1 cellular context compared by ENCODE assay signal in the genomic region with DNA sequence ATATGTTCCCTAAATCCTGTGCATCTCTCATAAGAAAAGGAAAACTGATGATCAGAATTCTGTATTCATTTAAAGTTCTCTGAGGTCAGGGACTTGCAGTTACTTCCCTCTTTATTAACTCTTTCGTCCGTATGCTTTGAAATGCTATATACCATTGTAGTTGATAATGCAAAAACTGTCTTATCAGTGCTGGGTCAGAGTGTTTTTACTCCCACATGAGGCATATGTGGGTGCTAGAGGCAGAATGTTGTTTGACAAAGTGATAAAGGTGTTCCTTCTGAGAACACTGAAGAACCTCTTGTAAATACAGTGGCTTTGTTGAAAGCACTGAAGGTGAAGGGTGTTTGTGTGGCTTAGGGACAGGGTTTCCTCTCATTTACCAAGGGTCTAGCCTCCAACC.
A peak's percentile ranks its signal among the peaks of the same experiment; 100 is the strongest.
TF ChIP-seq lines count a peak whose summit lies in the region.

No MANE protein-coding gene starts in this region.

TF ChIP-seq in K562, 482 proteins besides CTCF, POLR2A, EP300 and RAD21 (continued from another document and continues in another):
- TF ChIP-seq, protein P1, sequence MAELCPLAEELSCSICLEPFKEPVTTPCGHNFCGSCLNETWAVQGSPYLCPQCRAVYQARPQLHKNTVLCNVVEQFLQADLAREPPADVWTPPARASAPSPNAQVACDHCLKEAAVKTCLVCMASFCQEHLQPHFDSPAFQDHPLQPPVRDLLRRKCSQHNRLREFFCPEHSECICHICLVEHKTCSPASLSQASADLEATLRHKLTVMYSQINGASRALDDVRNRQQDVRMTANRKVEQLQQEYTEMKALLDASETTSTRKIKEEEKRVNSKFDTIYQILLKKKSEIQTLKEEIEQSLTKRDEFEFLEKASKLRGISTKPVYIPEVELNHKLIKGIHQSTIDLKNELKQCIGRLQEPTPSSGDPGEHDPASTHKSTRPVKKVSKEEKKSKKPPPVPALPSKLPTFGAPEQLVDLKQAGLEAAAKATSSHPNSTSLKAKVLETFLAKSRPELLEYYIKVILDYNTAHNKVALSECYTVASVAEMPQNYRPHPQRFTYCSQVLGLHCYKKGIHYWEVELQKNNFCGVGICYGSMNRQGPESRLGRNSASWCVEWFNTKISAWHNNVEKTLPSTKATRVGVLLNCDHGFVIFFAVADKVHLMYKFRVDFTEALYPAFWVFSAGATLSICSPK (IDR thresholded peaks at IDR 0.05; ENCODE audit: borderline replicate concordance) = no peak
- TF ChIP-seq ZFX (CRISPR knock-in tag; IDR thresholded peaks at IDR 0.05) (no peak), EWSR1 (IDR thresholded peaks at IDR 0.05; ENCODE audit: borderline replicate concordance, low read depth, partially characterized antibody) (no peak), RBM17 (IDR thresholded peaks at IDR 0.05; ENCODE audit: borderline replicate concordance, low read depth, low read length) (no peak), EGR1 (conservative IDR thresholded peaks at IDR 0.05) (peak; percentile 87), NFXL1 (CRISPR knock-in tag; IDR thresholded peaks at IDR 0.05) (no peak), JUNB (CRISPR knock-in tag; conservative IDR thresholded peaks at IDR 0.05) (no peak), ARNT (IDR thresholded peaks at IDR 0.05) (0 out of 4 replicates have a peak, but pooled peaks of 1 of the 2 experiments have one; percentile 37), ZBTB8A (IDR thresholded peaks at IDR 0.05; ENCODE audit: partially characterized antibody) (no peak), CC2D1A (IDR thresholded peaks at IDR 0.05) (0 out of 2 replicates have a peak, but pooled peaks have one; percentile 55), CEBPB (tag; IDR thresholded peaks at IDR 0.05) (no peak), MAZ (CRISPR knock-in tag; conservative IDR thresholded peaks at IDR 0.05 in 1 of 2, IDR thresholded peaks at IDR 0.05 in 1 of 2) (no peak), ZNF76 (CRISPR knock-in tag; IDR thresholded peaks at IDR 0.05; ENCODE audit: borderline replicate concordance) (no peak), HCFC1 (IDR thresholded peaks at IDR 0.05; ENCODE audit: low read depth, low read length) (no peak), POLR2G (IDR thresholded peaks at IDR 0.05; ENCODE audit: low read depth, low read length) (no peak), DPF2 (IDR thresholded peaks at IDR 0.05) (peak; percentile 85), ZFP36 (IDR thresholded peaks at IDR 0.05; ENCODE audit: low read depth, low read length, partially characterized antibody) (no peak), CBX2 (IDR thresholded peaks at IDR 0.05; ENCODE audit: insufficient read depth, low read length, poor library complexity, severe bottlenecking) (no peak), SRSF1 (IDR thresholded peaks at IDR 0.05; ENCODE audit: low read depth, low read length) (no peak), NR2C1 (IDR thresholded peaks at IDR 0.05) (no peak), NR2C1 (tag; IDR thresholded peaks at IDR 0.05) (no peak), SMARCC2 (IDR thresholded peaks at IDR 0.05; ENCODE audit: low read depth) (0 out of 2 replicates have a peak, but pooled peaks have one; percentile 43), PML (IDR thresholded peaks at IDR 0.05; ENCODE audit: low read length) (peak; percentile 82), GTF2A2 (tag; IDR thresholded peaks at IDR 0.05) (no peak), POLR2H (tag; IDR thresholded peaks at IDR 0.05; ENCODE audit: low read depth) (no peak), BCOR (IDR thresholded peaks at IDR 0.05) (peak; percentile 17; the same call in 1 of the 2 replicates), SMC3 (conservative IDR thresholded peaks at IDR 0.05; ENCODE audit: insufficient read depth, low read depth, low read length) (no peak), HIVEP1 (CRISPR knock-in tag; IDR thresholded peaks at IDR 0.05) (no peak), TCF7L2 (IDR thresholded peaks at IDR 0.05; ENCODE audit: low read depth, low read length) (no peak), NFYB (IDR thresholded peaks at IDR 0.05; ENCODE audit: extremely low read depth, insufficient read length) (no peak), ZZZ3 (IDR thresholded peaks at IDR 0.05) (no peak), RNF2 (IDR thresholded peaks at IDR 0.05) (no peak), XRCC4 (IDR thresholded peaks at IDR 0.05; ENCODE audit: extremely low read depth, insufficient read depth, insufficient read length) (no peak), KLF16 (IDR thresholded peaks at IDR 0.05) (peak; percentile 88), NCOA1 (IDR thresholded peaks at IDR 0.05; ENCODE audit: low read depth) (peak; percentile 62; the same call in 1 of the 2 replicates), STAT5A (IDR thresholded peaks at IDR 0.05; ENCODE audit: borderline replicate concordance, low read length) (peak; percentile 82), ESRRB (CRISPR knock-in tag; IDR thresholded peaks at IDR 0.05; ENCODE audit: borderline replicate concordance) (no peak), KLF13 (tag; IDR thresholded peaks at IDR 0.05; ENCODE audit: borderline replicate concordance, low read depth) (no peak), RCOR1 (IDR thresholded peaks at IDR 0.05; ENCODE audit: borderline replicate concordance in 1 of 2, low read depth in 2 of 2, low read length in 2 of 2) (peak in 1 of 2 experiments; percentile 74; a peak in 2 of 4 replicates), FUS (optimal IDR thresholded peaks at IDR 0.05; ENCODE audit: low read depth, low read length) (no peak), NBN (IDR thresholded peaks at IDR 0.05; ENCODE audit: low read depth) (no peak; the same call in 1 of the 2 replicates), PTRF (tag; IDR thresholded peaks at IDR 0.05) (no peak), ZNF778 (CRISPR knock-in tag; IDR thresholded peaks at IDR 0.05) (no peak), ZNF551 (CRISPR knock-in tag; IDR thresholded peaks at IDR 0.05) (no peak), GABPB2 (CRISPR knock-in tag; conservative IDR thresholded peaks at IDR 0.05) (no peak), ZNF41 (CRISPR knock-in tag; conservative IDR thresholded peaks at IDR 0.05) (no peak), SIN3A (IDR thresholded peaks at IDR 0.05; ENCODE audit: borderline replicate concordance in 2 of 2, control insufficient read depth in 1 of 2, low read depth in 2 of 2, low read length in 2 of 2) (no peak), ZNF224 (CRISPR knock-in tag; IDR thresholded peaks at IDR 0.05) (no peak), GATAD2A (IDR thresholded peaks at IDR 0.05) (0 out of 2 replicates have a peak, but pooled peaks have one; percentile 38)
- TF ChIP-seq, protein P2, sequence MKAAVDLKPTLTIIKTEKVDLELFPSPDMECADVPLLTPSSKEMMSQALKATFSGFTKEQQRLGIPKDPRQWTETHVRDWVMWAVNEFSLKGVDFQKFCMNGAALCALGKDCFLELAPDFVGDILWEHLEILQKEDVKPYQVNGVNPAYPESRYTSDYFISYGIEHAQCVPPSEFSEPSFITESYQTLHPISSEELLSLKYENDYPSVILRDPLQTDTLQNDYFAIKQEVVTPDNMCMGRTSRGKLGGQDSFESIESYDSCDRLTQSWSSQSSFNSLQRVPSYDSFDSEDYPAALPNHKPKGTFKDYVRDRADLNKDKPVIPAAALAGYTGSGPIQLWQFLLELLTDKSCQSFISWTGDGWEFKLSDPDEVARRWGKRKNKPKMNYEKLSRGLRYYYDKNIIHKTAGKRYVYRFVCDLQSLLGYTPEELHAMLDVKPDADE (conservative IDR thresholded peaks at IDR 0.05; ENCODE audit: control insufficient read depth, low read depth, low read length) = no peak
- TF ChIP-seq, protein P3, sequence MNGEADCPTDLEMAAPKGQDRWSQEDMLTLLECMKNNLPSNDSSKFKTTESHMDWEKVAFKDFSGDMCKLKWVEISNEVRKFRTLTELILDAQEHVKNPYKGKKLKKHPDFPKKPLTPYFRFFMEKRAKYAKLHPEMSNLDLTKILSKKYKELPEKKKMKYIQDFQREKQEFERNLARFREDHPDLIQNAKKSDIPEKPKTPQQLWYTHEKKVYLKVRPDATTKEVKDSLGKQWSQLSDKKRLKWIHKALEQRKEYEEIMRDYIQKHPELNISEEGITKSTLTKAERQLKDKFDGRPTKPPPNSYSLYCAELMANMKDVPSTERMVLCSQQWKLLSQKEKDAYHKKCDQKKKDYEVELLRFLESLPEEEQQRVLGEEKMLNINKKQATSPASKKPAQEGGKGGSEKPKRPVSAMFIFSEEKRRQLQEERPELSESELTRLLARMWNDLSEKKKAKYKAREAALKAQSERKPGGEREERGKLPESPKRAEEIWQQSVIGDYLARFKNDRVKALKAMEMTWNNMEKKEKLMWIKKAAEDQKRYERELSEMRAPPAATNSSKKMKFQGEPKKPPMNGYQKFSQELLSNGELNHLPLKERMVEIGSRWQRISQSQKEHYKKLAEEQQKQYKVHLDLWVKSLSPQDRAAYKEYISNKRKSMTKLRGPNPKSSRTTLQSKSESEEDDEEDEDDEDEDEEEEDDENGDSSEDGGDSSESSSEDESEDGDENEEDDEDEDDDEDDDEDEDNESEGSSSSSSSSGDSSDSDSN (IDR thresholded peaks at IDR 0.05; ENCODE audit: borderline replicate concordance in 1 of 2, low read depth in 2 of 2, low read length in 2 of 2) = no peak
- TF ChIP-seq, protein P4, sequence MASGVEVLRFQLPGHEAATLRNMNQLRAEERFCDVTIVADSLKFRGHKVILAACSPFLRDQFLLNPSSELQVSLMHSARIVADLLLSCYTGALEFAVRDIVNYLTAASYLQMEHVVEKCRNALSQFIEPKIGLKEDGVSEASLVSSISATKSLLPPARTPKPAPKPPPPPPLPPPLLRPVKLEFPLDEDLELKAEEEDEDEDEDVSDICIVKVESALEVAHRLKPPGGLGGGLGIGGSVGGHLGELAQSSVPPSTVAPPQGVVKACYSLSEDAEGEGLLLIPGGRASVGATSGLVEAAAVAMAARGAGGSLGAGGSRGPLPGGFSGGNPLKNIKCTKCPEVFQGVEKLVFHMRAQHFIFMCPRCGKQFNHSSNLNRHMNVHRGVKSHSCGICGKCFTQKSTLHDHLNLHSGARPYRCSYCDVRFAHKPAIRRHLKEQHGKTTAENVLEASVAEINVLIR (CRISPR knock-in tag; IDR thresholded peaks at IDR 0.05) = no peak
- TF ChIP-seq, protein P5, sequence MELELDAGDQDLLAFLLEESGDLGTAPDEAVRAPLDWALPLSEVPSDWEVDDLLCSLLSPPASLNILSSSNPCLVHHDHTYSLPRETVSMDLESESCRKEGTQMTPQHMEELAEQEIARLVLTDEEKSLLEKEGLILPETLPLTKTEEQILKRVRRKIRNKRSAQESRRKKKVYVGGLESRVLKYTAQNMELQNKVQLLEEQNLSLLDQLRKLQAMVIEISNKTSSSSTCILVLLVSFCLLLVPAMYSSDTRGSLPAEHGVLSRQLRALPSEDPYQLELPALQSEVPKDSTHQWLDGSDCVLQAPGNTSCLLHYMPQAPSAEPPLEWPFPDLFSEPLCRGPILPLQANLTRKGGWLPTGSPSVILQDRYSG (tag; conservative IDR thresholded peaks at IDR 0.05; ENCODE audit: low read depth) = no peak
- TF ChIP-seq, protein P6, sequence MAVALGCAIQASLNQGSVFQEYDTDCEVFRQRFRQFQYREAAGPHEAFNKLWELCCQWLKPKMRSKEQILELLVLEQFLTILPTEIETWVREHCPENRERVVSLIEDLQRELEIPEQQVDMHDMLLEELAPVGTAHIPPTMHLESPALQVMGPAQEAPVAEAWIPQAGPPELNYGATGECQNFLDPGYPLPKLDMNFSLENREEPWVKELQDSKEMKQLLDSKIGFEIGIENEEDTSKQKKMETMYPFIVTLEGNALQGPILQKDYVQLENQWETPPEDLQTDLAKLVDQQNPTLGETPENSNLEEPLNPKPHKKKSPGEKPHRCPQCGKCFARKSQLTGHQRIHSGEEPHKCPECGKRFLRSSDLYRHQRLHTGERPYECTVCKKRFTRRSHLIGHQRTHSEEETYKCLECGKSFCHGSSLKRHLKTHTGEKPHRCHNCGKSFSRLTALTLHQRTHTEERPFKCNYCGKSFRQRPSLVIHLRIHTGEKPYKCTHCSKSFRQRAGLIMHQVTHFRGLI (CRISPR knock-in tag; IDR thresholded peaks at IDR 0.05) = no peak
- TF ChIP-seq, protein P7, sequence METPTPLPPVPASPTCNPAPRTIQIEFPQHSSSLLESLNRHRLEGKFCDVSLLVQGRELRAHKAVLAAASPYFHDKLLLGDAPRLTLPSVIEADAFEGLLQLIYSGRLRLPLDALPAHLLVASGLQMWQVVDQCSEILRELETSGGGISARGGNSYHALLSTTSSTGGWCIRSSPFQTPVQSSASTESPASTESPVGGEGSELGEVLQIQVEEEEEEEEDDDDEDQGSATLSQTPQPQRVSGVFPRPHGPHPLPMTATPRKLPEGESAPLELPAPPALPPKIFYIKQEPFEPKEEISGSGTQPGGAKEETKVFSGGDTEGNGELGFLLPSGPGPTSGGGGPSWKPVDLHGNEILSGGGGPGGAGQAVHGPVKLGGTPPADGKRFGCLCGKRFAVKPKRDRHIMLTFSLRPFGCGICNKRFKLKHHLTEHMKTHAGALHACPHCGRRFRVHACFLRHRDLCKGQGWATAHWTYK (CRISPR knock-in tag; IDR thresholded peaks at IDR 0.05) = no peak
- TF ChIP-seq, protein P8, sequence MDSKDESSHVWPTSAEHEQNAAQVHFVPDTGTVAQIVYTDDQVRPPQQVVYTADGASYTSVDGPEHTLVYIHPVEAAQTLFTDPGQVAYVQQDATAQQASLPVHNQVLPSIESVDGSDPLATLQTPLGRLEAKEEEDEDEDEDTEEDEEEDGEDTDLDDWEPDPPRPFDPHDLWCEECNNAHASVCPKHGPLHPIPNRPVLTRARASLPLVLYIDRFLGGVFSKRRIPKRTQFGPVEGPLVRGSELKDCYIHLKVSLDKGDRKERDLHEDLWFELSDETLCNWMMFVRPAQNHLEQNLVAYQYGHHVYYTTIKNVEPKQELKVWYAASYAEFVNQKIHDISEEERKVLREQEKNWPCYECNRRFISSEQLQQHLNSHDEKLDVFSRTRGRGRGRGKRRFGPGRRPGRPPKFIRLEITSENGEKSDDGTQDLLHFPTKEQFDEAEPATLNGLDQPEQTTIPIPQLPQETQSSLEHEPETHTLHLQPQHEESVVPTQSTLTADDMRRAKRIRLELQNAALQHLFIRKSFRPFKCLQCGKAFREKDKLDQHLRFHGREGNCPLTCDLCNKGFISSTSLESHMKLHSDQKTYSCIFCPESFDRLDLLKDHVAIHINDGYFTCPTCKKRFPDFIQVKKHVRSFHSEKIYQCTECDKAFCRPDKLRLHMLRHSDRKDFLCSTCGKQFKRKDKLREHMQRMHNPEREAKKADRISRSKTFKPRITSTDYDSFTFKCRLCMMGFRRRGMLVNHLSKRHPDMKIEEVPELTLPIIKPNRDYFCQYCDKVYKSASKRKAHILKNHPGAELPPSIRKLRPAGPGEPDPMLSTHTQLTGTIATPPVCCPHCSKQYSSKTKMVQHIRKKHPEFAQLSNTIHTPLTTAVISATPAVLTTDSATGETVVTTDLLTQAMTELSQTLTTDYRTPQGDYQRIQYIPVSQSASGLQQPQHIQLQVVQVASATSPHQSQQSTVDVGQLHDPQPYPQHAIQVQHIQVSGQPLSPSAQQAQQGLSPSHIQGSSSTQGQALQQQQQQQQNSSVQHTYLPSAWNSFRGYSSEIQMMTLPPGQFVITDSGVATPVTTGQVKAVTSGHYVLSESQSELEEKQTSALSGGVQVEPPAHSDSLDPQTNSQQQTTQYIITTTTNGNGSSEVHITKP (IDR thresholded peaks at IDR 0.05; ENCODE audit: partially characterized antibody) = no peak
- TF ChIP-seq, protein P9, sequence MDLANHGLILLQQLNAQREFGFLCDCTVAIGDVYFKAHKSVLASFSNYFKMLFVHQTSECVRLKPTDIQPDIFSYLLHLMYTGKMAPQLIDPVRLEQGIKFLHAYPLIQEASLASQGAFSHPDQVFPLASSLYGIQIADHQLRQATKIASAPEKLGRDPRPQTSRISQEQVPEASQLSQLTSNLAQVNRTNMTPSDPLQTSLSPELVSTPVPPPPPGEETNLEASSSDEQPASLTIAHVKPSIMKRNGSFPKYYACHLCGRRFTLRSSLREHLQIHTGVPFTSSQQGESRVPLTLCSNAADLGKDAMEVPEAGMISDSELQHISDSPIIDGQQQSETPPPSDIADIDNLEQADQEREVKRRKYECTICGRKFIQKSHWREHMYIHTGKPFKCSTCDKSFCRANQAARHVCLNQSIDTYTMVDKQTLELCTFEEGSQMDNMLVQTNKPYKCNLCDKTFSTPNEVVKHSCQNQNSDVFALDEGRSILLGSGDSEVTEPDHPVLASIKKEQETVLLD (IDR thresholded peaks at IDR 0.05) = peak; percentile 30; the same call in 1 of the 2 replicates
